ENCODE assay signal across 27 cellular contexts in the genomic region with DNA sequence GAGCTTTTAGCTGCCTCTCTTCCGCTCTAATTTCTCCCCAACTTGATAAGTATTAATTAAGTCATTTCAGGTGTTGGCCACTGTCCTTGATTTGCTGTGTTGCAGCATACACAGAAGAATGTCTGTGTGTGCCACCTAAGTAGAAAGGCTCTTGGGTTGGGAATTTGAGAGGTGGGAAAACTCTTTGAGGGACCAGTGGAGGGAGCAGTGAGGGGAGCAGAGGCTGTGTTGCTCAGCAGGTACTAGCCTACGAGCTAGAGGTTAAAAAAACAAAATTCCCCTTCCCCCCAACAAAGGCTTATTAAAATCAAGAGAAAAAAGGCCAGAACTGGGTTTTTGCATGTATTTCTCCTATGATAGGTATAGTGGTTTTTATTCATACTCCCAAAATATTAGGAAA.
"Had no signal": no experiment of that assay in that cellular context is flagged by ENCODE, and none has a peak within 500 bp of the region (broad histone marks: within the 10 kb centered on the region; RNA-seq: fewer than 3 reads in every experiment).

No MANE protein-coding gene starts in this region.

- H3K4me3 ChIP-seq: adrenal gland, body of pancreas, breast epithelium, K562, PC-9 had no signal

- H3K27ac Mint-ChIP-seq: activated CD4-positive, alpha-beta T cell treated with anti-CD3 and anti-CD28 coated beads for 36 hours; activated CD8-positive, alpha-beta T cell treated with anti-CD3 and anti-CD28 coated beads, Interleukin-2, amount 10 ng/mL, durations not matched to agents 7 days and 5 days; activated naive CD4-positive, alpha-beta T cell treated with anti-CD3 and anti-CD28 coated beads for 36 hours; activated naive CD4-positive, alpha-beta T cell treated with anti-CD3 and anti-CD28 coated beads, Interleukin-2, amount 50 U/mL, for 72 hours; activated T-cell treated with anti-CD3 and anti-CD28 coated beads, Interleukin-2, amount 50 U/mL, for 24 hours had no signal

- H3K36me3 ChIP-seq: adrenal gland, breast epithelium had no signal

- H2AFZ ChIP-seq: PC-9 had no signal

- H3K4me1 ChIP-seq: adrenal gland, body of pancreas, breast epithelium had no signal

- H3K9me3 Mint-ChIP-seq: activated CD4-positive, alpha-beta T cell treated with anti-CD3 and anti-CD28 coated beads, Interleukin-2, amount 10 ng/mL, durations not matched to agents 7 days and 5 days; activated naive CD4-positive, alpha-beta T cell treated with anti-CD3 and anti-CD28 coated beads for 36 hours; activated naive CD4-positive, alpha-beta T cell treated with anti-CD3 and anti-CD28 coated beads, Interleukin-2, amount 50 U/mL, for 72 hours; activated T-cell treated with anti-CD3 and anti-CD28 coated beads, Interleukin-2, amount 50 U/mL, for 24 hours had no signal

- H3K4me2 ChIP-seq: PC-9 had no signal

- DNase-seq: activated CD4-positive, alpha-beta T cell treated with anti-CD3 and anti-CD28 coated beads for 36 hours; activated CD4-positive, alpha-beta T cell treated with anti-CD3 and anti-CD28 coated beads, Interleukin-2, amount 10 ng/mL, durations not matched to agents 7 days and 5 days; activated CD4-positive, alpha-beta T cell treated with anti-CD3 and anti-CD28 coated beads, Interleukin-2, amount 50 U/mL, for 48 hours; activated CD8-positive, alpha-beta T cell treated with anti-CD3 and anti-CD28 coated beads, Interleukin-2, amount 10 ng/mL, durations not matched to agents 7 days and 5 days; activated gamma-delta T cell treated with Interleukin-2 at 50 U/mL for 16 hours; activated naive CD4-positive, alpha-beta T cell treated with anti-CD3 and anti-CD28 coated beads for 36 hours; activated T-cell treated with anti-CD3 and anti-CD28 coated beads, Interleukin-2, amount 50 U/mL, for 24 hours; adrenal gland; body of pancreas; NCI-H1105; NCI-H1417 treated with DMSO at 0.1 percent for 48 hours; NCI-H1930; NCI-H2081 treated with DMSO at 0.1 percent for 48 hours; NCI-H226; NCI-H446 treated with DMSO at 0.1 percent for 48 hours; NCI-H524; PC-9; SIG-M5; SW 1271; T-helper 1 cell; T1000 had no signal

- H3K27ac ChIP-seq: adrenal gland, body of pancreas, breast epithelium, PC-9, RWPE1 had no signal

- H3K9me3 ChIP-seq: adrenal gland, body of pancreas, breast epithelium had no signal

- H3K4me1 Mint-ChIP-seq: activated CD4-positive, alpha-beta T cell treated with anti-CD3 and anti-CD28 coated beads, Interleukin-2, amount 10 ng/mL, durations not matched to agents 7 days and 5 days had no signal

- H3K4me3 Mint-ChIP-seq: activated CD4-positive, alpha-beta T cell treated with anti-CD3 and anti-CD28 coated beads for 36 hours; activated CD4-positive, alpha-beta T cell treated with anti-CD3 and anti-CD28 coated beads, Interleukin-2, amount 10 ng/mL, durations not matched to agents 7 days and 5 days; activated CD8-positive, alpha-beta T cell treated with anti-CD3 and anti-CD28 coated beads, Interleukin-2, amount 10 ng/mL, durations not matched to agents 7 days and 5 days; activated naive CD4-positive, alpha-beta T cell treated with anti-CD3 and anti-CD28 coated beads for 36 hours; activated T-cell treated with anti-CD3 and anti-CD28 coated beads, Interleukin-2, amount 50 U/mL, for 24 hours had no signal

- H3K27me3 ChIP-seq: adrenal gland, body of pancreas, breast epithelium had no signal

- H3K36me3 Mint-ChIP-seq: activated naive CD4-positive, alpha-beta T cell treated with anti-CD3 and anti-CD28 coated beads, Interleukin-2, amount 50 U/mL, for 72 hours had no signal

- ATAC-seq: activated CD4-positive, alpha-beta T cell treated with anti-CD3 and anti-CD28 coated beads for 36 hours; activated CD4-positive, CD25-positive, alpha-beta regulatory T cell treated with anti-CD3 and anti-CD28 coated beads, Interleukin-2, amount 50 U/mL, for 24 hours; activated CD8-positive, alpha-beta T cell treated with anti-CD3 and anti-CD28 coated beads, Interleukin-2, amount 10 ng/mL, durations not matched to agents 7 days and 5 days; activated naive CD4-positive, alpha-beta T cell treated with anti-CD3 and anti-CD28 coated beads, Interleukin-2, amount 50 U/mL, for 72 hours; body of pancreas; Right ventricle myocardium inferior had no signal

- H3K27me3 Mint-ChIP-seq: activated CD4-positive, alpha-beta T cell treated with anti-CD3 and anti-CD28 coated beads for 36 hours; activated CD4-positive, alpha-beta T cell treated with anti-CD3 and anti-CD28 coated beads, Interleukin-2, amount 10 ng/mL, durations not matched to agents 7 days and 5 days; activated T-cell treated with anti-CD3 and anti-CD28 coated beads, Interleukin-2, amount 50 U/mL, for 24 hours had no signal
